In genomic region chr2:59726226-59726800, GRCh38 we compare ENCODE assay signal across 21 cellular contexts.
A peak's percentile ranks its signal among the peaks of the same experiment; 100 is the strongest.
DNase-seq lines count a peak whose midpoint lies in the region; ATAC-seq and TF ChIP-seq lines count a peak whose summit lies in the region.
"Had no signal": no experiment of that assay in that cellular context is flagged by ENCODE, and none has a peak within 500 bp of the region (broad histone marks: within the 10 kb centered on the region; RNA-seq: fewer than 3 reads in every experiment).

No MANE protein-coding gene starts in this region.

- DNase-seq in SIG-M5 (lab: John Stamatoyannopoulos, UW) (peak; percentile 8), NCI-H1048 (lab: John Stamatoyannopoulos, UW) (no peak), right atrium auricular region (ENCODE audit: low spot score) (no peak)
- DNase-seq in stimulated activated CD4-positive, alpha-beta T cell treated with anti-CD3 and anti-CD28 coated beads, Interleukin-12 subunit alpha, Interleukin-12 subunit beta, amount 100 ng/mL, for 4 hours, result no peak
- DNase-seq: activated CD4-positive, CD25-positive, alpha-beta regulatory T cell; activated CD8-positive, alpha-beta memory T cell treated with anti-CD3 and anti-CD28 coated beads, Interleukin-2, amount 50 U/mL, for 4 hours; activated naive CD4-positive, alpha-beta T cell treated with Interleukin-2 at 50 U/mL for 16 hours; BE2C; HFFc6; Karpas-422; mesenchymal stem cell; NCI-H1930; NCI-H524; stimulated activated CD4-positive, alpha-beta T cell treated with anti-CD3 and anti-CD28 coated beads, Interleukin-15, amount 100 ng/mL, for 24 hours; T-helper 17 cell had no signal

- TF ChIP-seq CTCF in right atrium auricular region (IDR thresholded peaks at IDR 0.05), result no peak

- ATAC-seq in GM18868 (IDR thresholded peaks at IDR 0.05; ENCODE audit: unreplicated experiment) (peak; percentile 63), HG03575 (IDR thresholded peaks at IDR 0.05; ENCODE audit: extremely low read depth, insufficient number of reproducible peaks, low FRiP score, unreplicated experiment) (peak; percentile 67)
- peak; percentile 83 for ATAC-seq in stimulated activated memory B cell treated with anti-CD40 and anti-IgM and Interleukin-4, amounts not matched to agents 10 μg/mL and 1 μg/mL and 100 μg/mL, for 72 hours
- ATAC-seq: T-helper 17 cell had no signal

- H3K36me3 Mint-ChIP-seq in stimulated activated memory B cell treated with anti-CD40 and anti-IgM and Interleukin-4, amounts not matched to agents 10 μg/mL and 1 μg/mL and 100 μg/mL, for 72 hours, result no peaks in the 10 kb centered on the region

- peaks cover 16% of the 10 kb centered on the region for H3K4me1 Mint-ChIP-seq in stimulated activated memory B cell treated with anti-CD40 and anti-IgM and Interleukin-4, amounts not matched to agents 10 μg/mL and 1 μg/mL and 100 μg/mL, for 72 hours
- H3K4me1 Mint-ChIP-seq: nephron, T-helper 17 cell had no signal

- H3K4me3 ChIP-seq in right atrium auricular region, result no peak overlapping the region
- H3K4me3 ChIP-seq: coronary artery had no signal

- H3K27ac Mint-ChIP-seq in stimulated activated memory B cell treated with anti-CD40 and anti-IgM and Interleukin-4, amounts not matched to agents 10 μg/mL and 1 μg/mL and 100 μg/mL, for 72 hours, result no peak overlapping the region
- H3K27ac Mint-ChIP-seq: HFFc6, nephron, T-helper 17 cell had no signal

- H3K27ac ChIP-seq in right atrium auricular region, result no peak overlapping the region
- H3K27ac ChIP-seq: coronary artery, epithelial cell of prostate had no signal

- H3K27me3 Mint-ChIP-seq in stimulated activated memory B cell treated with anti-CD40 and anti-IgM and Interleukin-4, amounts not matched to agents 10 μg/mL and 1 μg/mL and 100 μg/mL, for 72 hours, result no peaks in the 10 kb centered on the region
- H3K27me3 Mint-ChIP-seq: T-helper 17 cell had no signal

- no peaks in the 10 kb centered on the region for H3K27me3 ChIP-seq in right atrium auricular region
- H3K27me3 ChIP-seq: BE2C had no signal

- no peaks in the 10 kb centered on the region for H3K4me1 ChIP-seq in right atrium auricular region
- H3K4me1 ChIP-seq: BE2C had no signal

- no peaks in the 10 kb centered on the region for H3K9me3 Mint-ChIP-seq in stimulated activated memory B cell treated with anti-CD40 and anti-IgM and Interleukin-4, amounts not matched to agents 10 μg/mL and 1 μg/mL and 100 μg/mL, for 72 hours
- H3K9me3 Mint-ChIP-seq: nephron had no signal

- no peaks in the 10 kb centered on the region for H3K9me3 ChIP-seq in right atrium auricular region
- H3K9me3 ChIP-seq: BE2C had no signal

- H3K4me3 Mint-ChIP-seq in stimulated activated memory B cell treated with anti-CD40 and anti-IgM and Interleukin-4, amounts not matched to agents 10 μg/mL and 1 μg/mL and 100 μg/mL, for 72 hours, result peak overlapping the region; percentile 58
- H3K4me3 Mint-ChIP-seq: HFFc6, nephron, T-helper 17 cell had no signal

- H3K36me3 ChIP-seq in right atrium auricular region, result no peaks in the 10 kb centered on the region
- H3K36me3 ChIP-seq: BE2C had no signal
